Comparison of ENCODE assay signal across 13 cellular contexts in the genomic region with DNA sequence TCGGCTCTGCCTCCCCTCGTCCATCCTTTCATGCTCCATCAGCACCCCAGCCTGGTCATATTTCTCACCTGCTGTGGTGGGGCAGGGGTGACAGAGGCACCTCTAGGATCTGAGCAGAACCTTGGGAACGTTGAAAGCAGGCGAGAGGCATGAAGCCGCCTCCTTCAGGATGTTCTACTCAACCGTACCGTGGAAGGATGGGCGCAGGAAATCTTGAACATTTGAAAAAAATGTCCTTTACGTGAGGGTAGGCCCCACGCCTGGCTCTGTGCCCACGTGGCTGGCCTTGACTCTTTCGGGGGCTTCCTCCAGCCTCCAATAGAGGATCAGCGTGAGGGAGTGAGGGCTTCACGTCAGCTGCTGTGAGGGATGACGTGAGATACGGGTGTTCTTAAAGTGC.
DNase-seq lines count a peak whose midpoint lies in the region; ATAC-seq and TF ChIP-seq lines count a peak whose summit lies in the region.
"Had no signal": no experiment of that assay in that cellular context is flagged by ENCODE, and none has a peak within 500 bp of the region (broad histone marks: within the 10 kb centered on the region; RNA-seq: fewer than 3 reads in every experiment).

No MANE protein-coding gene starts in this region.

- DNase-seq in CD14-positive monocyte (ENCODE audit: low spot score) (no peak), T-helper 17 cell (no peak), lung (ENCODE audit: low spot score) (peak; percentile 24), SHP77 treated with DMSO at 0.1 percent for 48 hours (lab: John Stamatoyannopoulos, UW) (no peak), dorsolateral prefrontal cortex (no peak)
- DNase-seq: ACHN; CD4-positive, alpha-beta T cell; DMS79; GOT3 had no signal

- H3K27me3 Mint-ChIP-seq in CD14-positive monocyte (ENCODE audit: low read depth in 3 of 3) (peaks cover 0 to 4% (median 0%) of the 10 kb centered on the region in 3 donors), T-helper 17 cell (no peaks in the 10 kb centered on the region)
- H3K27me3 Mint-ChIP-seq: CD4-positive, alpha-beta T cell had no signal

- WGBS in lung, 2 donors, result 91% methylated on average over 16 of the region's 16 CpGs

- ATAC-seq in T-helper 17 cell (no peak), lung (ENCODE audit: insufficient read depth, low FRiP score) (no peak), GM21717 (IDR thresholded peaks at IDR 0.05; ENCODE audit: unreplicated experiment) (no peak)

- peaks cover 2 to 10% (median 5%) of the 10 kb centered on the region in 7 donors for H3K9me3 Mint-ChIP-seq in CD14-positive monocyte
- H3K9me3 Mint-ChIP-seq: CD4-positive, alpha-beta T cell had no signal

- H3K27me3 ChIP-seq in lung (ENCODE audit: control insufficient read depth, insufficient read depth) (no peaks in the 10 kb centered on the region), subcutaneous abdominal adipose tissue (ENCODE audit: control insufficient read depth in 5 of 5, insufficient read depth in 4 of 5, low read length in 5 of 5) (no peaks in the 10 kb centered on the region), dorsolateral prefrontal cortex (no peaks in the 10 kb centered on the region)
- H3K27me3 ChIP-seq: BLaER1 treated with 17β-estradiol and CSF1 and Interleukin-3, amounts not matched to agents 10 nM and 100 nM had no signal

- no peaks in the 10 kb centered on the region for H3K9me3 ChIP-seq in T-helper 17 cell (ENCODE audit: control insufficient read depth, low read length, poor library complexity, severe bottlenecking)
- H3K9me3 ChIP-seq in lung (ENCODE audit: control insufficient read depth in 2 of 2, insufficient read depth in 1 of 2, low read length in 1 of 2), result no peaks in the 10 kb centered on the region
- H3K9me3 ChIP-seq in subcutaneous abdominal adipose tissue (ENCODE audit: control insufficient read depth in 5 of 5, low read length in 5 of 5), result no peaks in the 10 kb centered on the region
- H3K9me3 ChIP-seq: HAP-1 had no signal

- peaks cover 0 to 12% of the 10 kb centered on the region in 2 donors for H3K4me1 ChIP-seq in lung (ENCODE audit: control insufficient read depth in 2 of 2, insufficient read depth in 2 of 2, low read length in 2 of 2)
- peaks cover 0 to 14% (median 10%) of the 10 kb centered on the region in 5 donors for H3K4me1 ChIP-seq in subcutaneous abdominal adipose tissue (ENCODE audit: control insufficient read depth in 5 of 5, insufficient read depth in 5 of 5, low read length in 5 of 5)
- H3K4me1 ChIP-seq: HAP-1 had no signal

- no peaks in the 10 kb centered on the region for H3K36me3 ChIP-seq in lung (ENCODE audit: control insufficient read depth in 2 of 2, insufficient read depth in 2 of 2, low read length in 2 of 2)
- peaks cover 2 to 27% (median 9%) of the 10 kb centered on the region in 5 donors for H3K36me3 ChIP-seq in subcutaneous abdominal adipose tissue (ENCODE audit: control insufficient read depth in 5 of 5, insufficient read depth in 5 of 5, low read length in 5 of 5)
- H3K36me3 ChIP-seq: HAP-1 had no signal

- H3K36me3 Mint-ChIP-seq in CD14-positive monocyte, result peaks cover 47 to 59% of the 10 kb centered on the region in 2 donors
- H3K36me3 Mint-ChIP-seq in T-helper 17 cell (ENCODE audit: low read depth), result peaks cover 11% of the 10 kb centered on the region

- intact Hi-C loops in CD14-positive monocyte (cut with micrococcal nuclease) (no loop called here), dorsolateral prefrontal cortex (cut with DNase I) (no loop called here)

- H3K4me3 Mint-ChIP-seq in CD14-positive monocyte (no peak overlapping the region), T-helper 17 cell (no peak overlapping the region)
- H3K4me3 Mint-ChIP-seq: CD4-positive, alpha-beta T cell had no signal

- H3K27ac Mint-ChIP-seq in CD14-positive monocyte, result peak overlapping the region; percentile 93 to 99 (median 97)
- H3K27ac Mint-ChIP-seq in T-helper 17 cell, result peak overlapping the region; percentile 78
- H3K27ac Mint-ChIP-seq: CD4-positive, alpha-beta T cell had no signal

- no peak for TF ChIP-seq CTCF in CD14-positive monocyte (IDR thresholded peaks at IDR 0.05)
- no peak for TF ChIP-seq CTCF in lung (IDR thresholded peaks at IDR 0.05; ENCODE audit: control extremely low read depth, extremely low read depth)
- TF ChIP-seq CTCF in dorsolateral prefrontal cortex (IDR thresholded peaks at IDR 0.05 in 54 of 56, conservative IDR thresholded peaks at IDR 0.05 in 2 of 56; ENCODE audit: low read depth in 1 of 56, partially characterized antibody in 56 of 56), result no peak

- H3K27ac ChIP-seq in lung (ENCODE audit: low read depth in 1 of 2, low read length in 1 of 2) (peak overlapping the region in 1 of 2 donors; percentile 12), subcutaneous abdominal adipose tissue (ENCODE audit: low read depth, low read length) (peak overlapping the region; percentile 16), dorsolateral prefrontal cortex (no peak overlapping the region)

- H3K4me1 Mint-ChIP-seq in CD14-positive monocyte (peaks cover 27% of the 10 kb centered on the region), T-helper 17 cell (peaks cover 41% of the 10 kb centered on the region)

- H3K9ac ChIP-seq in subcutaneous abdominal adipose tissue (ENCODE audit: low read length in 5 of 5), result no peak overlapping the region
- H3K9ac ChIP-seq: BLaER1 treated with 17β-estradiol and CSF1 and Interleukin-3, amounts not matched to agents 10 nM and 100 nM had no signal

- H3K4me3 ChIP-seq in lung (no peak overlapping the region), subcutaneous abdominal adipose tissue (ENCODE audit: low read depth in 1 of 5, low read length in 5 of 5) (no peak overlapping the region), dorsolateral prefrontal cortex (no peak overlapping the region)
- H3K4me3 ChIP-seq: BLaER1 treated with 17β-estradiol and CSF1 and Interleukin-3, amounts not matched to agents 10 nM and 100 nM; HAP-1 had no signal
